Comparison of ENCODE assay signal across 15 cellular contexts in the genomic region with DNA sequence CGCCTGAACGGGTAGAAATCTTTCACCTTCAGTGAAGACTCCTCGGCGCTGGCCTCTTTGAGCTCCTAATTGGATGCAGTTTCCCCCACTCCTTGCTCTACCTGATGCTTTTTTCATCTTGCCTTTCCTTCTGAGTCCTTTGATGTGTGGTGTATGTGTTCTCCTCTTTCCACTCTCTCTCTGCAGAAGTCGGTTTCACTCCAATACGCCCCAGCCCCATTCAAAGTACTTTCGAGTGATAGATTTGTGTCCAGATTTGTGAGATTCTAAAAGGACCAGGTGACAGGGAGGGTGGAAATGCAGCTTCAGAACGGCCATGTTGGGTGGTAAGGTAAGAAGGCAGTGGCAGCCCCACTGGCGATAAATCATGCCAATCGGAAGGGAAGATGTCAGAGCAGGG. TPM values are rescaled to one million over a fixed set of nuclear protein-coding genes. Genes with fewer than 3 reads are reported as not detected.
A peak's percentile ranks its signal among the peaks of the same experiment; 100 is the strongest.
DNase-seq lines count a peak whose midpoint lies in the region; ATAC-seq lines count a peak whose summit lies in the region.
"Had no signal": no experiment of that assay in that cellular context is flagged by ENCODE, and none has a peak within 500 bp of the region (broad histone marks: within the 10 kb centered on the region; RNA-seq: fewer than 3 reads in every experiment).

No MANE protein-coding gene starts in this region.

- ATAC-seq in activated T-helper 17 cell treated with anti-CD3 and anti-CD28 coated beads, Interleukin-2, amount 50 U/mL, for 72 hours (replicated peaks), result no peak
- no peak for ATAC-seq in GM19467 (IDR thresholded peaks at IDR 0.05; ENCODE audit: unreplicated experiment)

- H3K79me2 ChIP-seq in mesendoderm (ENCODE audit: control insufficient read depth, insufficient read depth, low read length), result peaks cover 9% of the 10 kb centered on the region

- H3K27me3 ChIP-seq in BLaER1, result no peaks in the 10 kb centered on the region
- no peaks in the 10 kb centered on the region for H3K27me3 ChIP-seq in CD8-positive, alpha-beta memory T cell (ENCODE audit: insufficient read depth, low read length, poor library complexity, severe bottlenecking)
- no peaks in the 10 kb centered on the region for H3K27me3 ChIP-seq in mesendoderm (ENCODE audit: insufficient read depth, low read length, poor library complexity)
- H3K27me3 ChIP-seq in HAP-1 (ENCODE audit: low read depth), result no peaks in the 10 kb centered on the region
- H3K27me3 ChIP-seq: cardiac muscle cell, ovary had no signal

- H4K20me1 ChIP-seq in BLaER1, result peaks cover 9% of the 10 kb centered on the region; the same call in 1 of the 2 replicates

- H3K9me3 Mint-ChIP-seq in CD8-positive, alpha-beta memory T cell, result no peaks in the 10 kb centered on the region
- H3K9me3 Mint-ChIP-seq in activated T-helper 17 cell treated with anti-CD3 and anti-CD28 coated beads, Interleukin-2, amount 50 U/mL, for 72 hours, result no peaks in the 10 kb centered on the region
- H3K9me3 Mint-ChIP-seq: stimulated activated naive CD8-positive, alpha-beta T cell treated with anti-CD3 and anti-CD28 coated beads, Interleukin-15, Interleukin-2, amounts not matched to agents 100 ng/mL and 50 ng/mL, for 24 hours had no signal

- H3K9me3 ChIP-seq in BLaER1, result peaks cover 12% of the 10 kb centered on the region; the same call in 1 of the 2 replicates
- no peaks in the 10 kb centered on the region for H3K9me3 ChIP-seq in CD8-positive, alpha-beta memory T cell (ENCODE audit: low read length)
- no peaks in the 10 kb centered on the region for H3K9me3 ChIP-seq in HAP-1
- H3K9me3 ChIP-seq: ovary had no signal

- peak overlapping the region; percentile 68 for H3K18ac ChIP-seq in mesendoderm (ENCODE audit: low read length)

- no peaks in the 10 kb centered on the region for H3K36me3 Mint-ChIP-seq in CD8-positive, alpha-beta memory T cell
- H3K36me3 Mint-ChIP-seq in activated T-helper 17 cell treated with anti-CD3 and anti-CD28 coated beads, Interleukin-2, amount 50 U/mL, for 72 hours (ENCODE audit: low read depth), result peaks cover 12% of the 10 kb centered on the region

- H2BK15ac ChIP-seq in mesendoderm (replicated peaks; ENCODE audit: low read depth), result no peak overlapping the region

- CTCF ChIA-PET in CD8-positive, alpha-beta memory T cell (lab: Charles Lee), result interaction anchor here (0.7 to 2.6 kb wide), 4 partner anchors 9 to 106 kb away, joined by 3 to 11 read pairs (median 6); no protein-coding TSS in a partner anchor

- H3K4me1 Mint-ChIP-seq in CD8-positive, alpha-beta memory T cell, result peaks cover 20 to 37% (median 35%) of the 10 kb centered on the region in 3 donors
- H3K4me1 Mint-ChIP-seq in activated T-helper 17 cell treated with anti-CD3 and anti-CD28 coated beads, Interleukin-2, amount 50 U/mL, for 72 hours, result peaks cover 23% of the 10 kb centered on the region

- no peak overlapping the region for H3K4ac ChIP-seq in mesendoderm (ENCODE audit: low read depth, low read length)

- peaks cover 0 to 8% of the 10 kb centered on the region in 2 donors for H3K27me3 Mint-ChIP-seq in CD8-positive, alpha-beta memory T cell
- H3K27me3 Mint-ChIP-seq in activated T-helper 17 cell treated with anti-CD3 and anti-CD28 coated beads, Interleukin-2, amount 50 U/mL, for 72 hours, result peaks cover 5% of the 10 kb centered on the region

- H3K23ac ChIP-seq in mesendoderm (ENCODE audit: low read length), result no peak overlapping the region

- no peak overlapping the region for H2BK5ac ChIP-seq in mesendoderm (ENCODE audit: low read length)

- DNase-seq in CD8-positive, alpha-beta memory T cell, result no peak
- DNase-seq in mesendoderm, result no peak
- no peak for DNase-seq in NCI-H2107 treated with DMSO at 0.1 percent for 48 hours (lab: John Stamatoyannopoulos, UW; ENCODE audit: unreplicated experiment)
- DNase-seq in HAP-1 (ENCODE audit: low spot score in 2 of 2), result no peak
- DNase-seq: activated naive CD4-positive, alpha-beta T cell treated with anti-CD3 and anti-CD28 coated beads, Interleukin-2, amount 50 U/mL, for 16 hours; NCI-H1105; ovary; small intestine had no signal

- POLR2A ChIA-PET in CD8-positive, alpha-beta memory T cell (lab: Charles Lee), result interaction anchor here (1.4 kb wide), 1 partner anchor 98 kb away, joined by 3 read pairs; no protein-coding TSS in a partner anchor

- in situ Hi-C loops in HAP-1 (cut with MboI; ENCODE audit: low sequenced_read_pairs), result no loop called here

- H4K8ac ChIP-seq in mesendoderm (ENCODE audit: low read depth, low read length), result no peak overlapping the region

- no peaks in the 10 kb centered on the region for H3K79me1 ChIP-seq in mesendoderm (ENCODE audit: low read length)

- H3K56ac ChIP-seq in mesendoderm (ENCODE audit: low read length), result no peak overlapping the region

- H2BK120ac ChIP-seq in mesendoderm (ENCODE audit: low read depth, low read length), result peak overlapping the region; percentile 73

- no CpG with 5 or more reads among the region's 10 CpGs for WGBS in mesendoderm (ENCODE audit: extremely low coverage, insufficient coverage, low lambda C conversion rate)

- no peaks in the 10 kb centered on the region for H3K36me3 ChIP-seq in BLaER1
- no peaks in the 10 kb centered on the region for H3K36me3 ChIP-seq in CD8-positive, alpha-beta memory T cell (ENCODE audit: insufficient read depth, low read length)
- no peaks in the 10 kb centered on the region for H3K36me3 ChIP-seq in mesendoderm (ENCODE audit: control insufficient read depth, insufficient read depth, low read length)
- no peaks in the 10 kb centered on the region for H3K36me3 ChIP-seq in HAP-1 (replicated peaks)
- H3K36me3 ChIP-seq: cardiac muscle cell, ovary had no signal

- H3K27ac ChIP-seq in BLaER1, result no peak overlapping the region
- H3K27ac ChIP-seq in CD8-positive, alpha-beta memory T cell (ENCODE audit: low read depth, low read length), result no peak overlapping the region
- H3K27ac ChIP-seq in mesendoderm (ENCODE audit: low read depth, low read length), result peak overlapping the region; percentile 2
- H3K27ac ChIP-seq: C4-2B, cardiac muscle cell, ovary had no signal

- peak overlapping the region in 5 of 8 donors; percentile 15 to 77 (median 72) for H3K27ac Mint-ChIP-seq in CD8-positive, alpha-beta memory T cell
- H3K27ac Mint-ChIP-seq in activated T-helper 17 cell treated with anti-CD3 and anti-CD28 coated beads, Interleukin-2, amount 50 U/mL, for 72 hours, result peak overlapping the region; percentile 52
- H3K27ac Mint-ChIP-seq: stimulated activated naive CD8-positive, alpha-beta T cell treated with anti-CD3 and anti-CD28 coated beads, Interleukin-15, Interleukin-2, amounts not matched to agents 100 ng/mL and 50 ng/mL, for 24 hours had no signal

- H2AK5ac ChIP-seq in mesendoderm (ENCODE audit: low read length), result no peak overlapping the region

- H4K5ac ChIP-seq in mesendoderm (ENCODE audit: low read length), result no peak overlapping the region

- H3K4me3 ChIP-seq in BLaER1 (no peak overlapping the region), mesendoderm (ENCODE audit: low read length) (no peak overlapping the region), HAP-1 (no peak overlapping the region)
- no peak overlapping the region for H3K4me3 ChIP-seq in CD8-positive, alpha-beta memory T cell (ENCODE audit: low read length)
- H3K4me3 ChIP-seq: cardiac muscle cell, ovary had no signal

- H3K9ac ChIP-seq in BLaER1, result no peak overlapping the region
- H3K9ac ChIP-seq in mesendoderm (ENCODE audit: low read length), result no peak overlapping the region

- H3K4me3 Mint-ChIP-seq in CD8-positive, alpha-beta memory T cell, result peak overlapping the region in 6 of 7 donors; percentile 6 to 69 (median 52)
- peak overlapping the region; percentile 53 for H3K4me3 Mint-ChIP-seq in activated T-helper 17 cell treated with anti-CD3 and anti-CD28 coated beads, Interleukin-2, amount 50 U/mL, for 72 hours
- H3K4me3 Mint-ChIP-seq: stimulated activated naive CD8-positive, alpha-beta T cell treated with anti-CD3 and anti-CD28 coated beads, Interleukin-15, Interleukin-2, amounts not matched to agents 100 ng/mL and 50 ng/mL, for 24 hours had no signal

- H3K4me1 ChIP-seq in BLaER1 (peaks cover 48% of the 10 kb centered on the region), mesendoderm (ENCODE audit: control insufficient read depth, low read depth, low read length) (no peaks in the 10 kb centered on the region), HAP-1 (peaks cover 30% of the 10 kb centered on the region)
- peaks cover 8% of the 10 kb centered on the region for H3K4me1 ChIP-seq in CD8-positive, alpha-beta memory T cell (ENCODE audit: insufficient read depth, low read length)

- H3K4me2 ChIP-seq in BLaER1 (0 out of 2 replicates have a peak overlapping the region, but pooled peaks have one; percentile 51), mesendoderm (ENCODE audit: low read length) (no peak overlapping the region)

RNA-seq across cellular contexts. Expression of gene CLDN34, which starts 45.6 kb away (rescaled TPM):
- not detected for total RNA-seq in CD8-positive, alpha-beta memory T cell
- polyA plus RNA-seq in CD8-positive, alpha-beta memory T cell, result not detected
- total RNA-seq in activated T-helper 17 cell treated with anti-CD3 and anti-CD28 coated beads, Interleukin-2, amount 50 U/mL, for 72 hours, result not detected
- polyA plus RNA-seq in mesendoderm (2013, experiment 1 of 2), result 0.24 TPM
- polyA plus RNA-seq in mesendoderm (2013, experiment 2 of 2), result 0.22 TPM
- total RNA-seq: cardiac muscle cell; T-helper 2 cell treated with Interferon-gamma antibody and Interleukin-4, amounts not matched to agents 100 ng/mL and 5 ng/mL, for 36 hours had no signal
- polyA plus RNA-seq: cardiac muscle cell, small intestine had no signal
